Comparison of ENCODE assay signal across 9 cellular contexts in the genomic region with DNA sequence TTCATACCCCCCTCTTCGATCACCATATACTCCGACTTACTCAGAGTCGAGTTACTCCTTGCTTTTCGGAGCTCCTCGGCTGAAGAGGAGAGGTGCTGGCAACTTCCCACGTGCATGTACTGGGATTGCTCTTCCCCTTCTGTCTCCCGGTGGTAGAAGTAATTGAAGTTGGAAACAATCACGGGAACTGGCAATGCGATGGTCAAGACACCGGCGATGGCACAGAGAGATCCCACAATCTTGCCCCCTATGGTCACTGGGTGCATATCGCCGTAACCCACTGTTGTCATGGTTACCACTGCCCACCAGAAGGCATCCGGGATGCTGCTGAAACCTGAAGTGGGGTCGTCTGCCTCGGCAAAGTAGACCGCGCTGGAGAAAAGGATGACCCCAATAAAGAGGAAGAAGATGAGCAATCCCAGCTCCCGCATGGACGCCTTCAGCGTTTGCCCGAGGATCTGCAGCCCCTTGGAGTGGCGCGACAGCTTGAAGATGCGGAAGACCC. TPM values are rescaled to one million over a fixed set of nuclear protein-coding genes. Genes with fewer than 3 reads are reported as not detected.
DNase-seq lines count a peak whose midpoint lies in the region; FAIRE-seq and TF ChIP-seq lines count a peak whose summit lies in the region.
"Had no signal": no experiment of that assay in that cellular context is flagged by ENCODE, and none has a peak within 500 bp of the region (broad histone marks: within the 10 kb centered on the region; RNA-seq: fewer than 3 reads in every experiment).

No MANE protein-coding gene starts in this region.

- H3K9me3 Mint-ChIP-seq in IgD-negative memory B cell: no peaks in the 10 kb centered on the region

- H3K36me3 Mint-ChIP-seq in IgD-negative memory B cell: peaks cover 3% of the 10 kb centered on the region

- peak overlapping the region; percentile 90 to 100 (median 98) for H3K4me3 Mint-ChIP-seq in IgD-negative memory B cell

- H3K27me3 Mint-ChIP-seq in IgD-negative memory B cell: peaks cover 4% of the 10 kb centered on the region

- peak overlapping the region; percentile 83 to 98 (median 95) for H3K27ac Mint-ChIP-seq in IgD-negative memory B cell

- no peak for FAIRE-seq in D721Med (lab: Jason Lieb, UNC)

- peak overlapping the region; percentile 94 to 100 (median 97) for H3K4me2 ChIP-seq in BLaER1 treated with 17β-estradiol and CSF1 and Interleukin-3, amounts not matched to agents 10 nM and 100 nM

- peaks cover 28 to 52% (median 38%) of the 10 kb centered on the region in 3 donors for H3K4me1 Mint-ChIP-seq in IgD-negative memory B cell

- peaks cover 46 to 61% (median 53%) of the 10 kb centered on the region in 10 experiments for H3K4me1 ChIP-seq in BLaER1 treated with 17β-estradiol and CSF1 and Interleukin-3, amounts not matched to agents 10 nM and 100 nM
- no peaks in the 10 kb centered on the region for H3K4me1 ChIP-seq in mucosa of stomach (ENCODE audit: control insufficient read depth, insufficient read depth, low read length)

- peaks cover 0 to 20% (median 5%) of the 10 kb centered on the region in 11 experiments; a peak in 9 of 22 replicates for H4K20me1 ChIP-seq in BLaER1 treated with 17β-estradiol and CSF1 and Interleukin-3, amounts not matched to agents 10 nM and 100 nM

- DNase-seq in activated T-helper 9 cell treated with anti-CD3 and anti-CD28 coated beads, Interleukin-2, amount 50 U/mL, for 16 hours (ENCODE audit: low read depth): peak; percentile 5
- DNase-seq in D341Med (ENCODE audit: low spot score) (no peak), COLO668 (lab: John Stamatoyannopoulos, UW; ENCODE audit: unreplicated experiment) (no peak), D721Med (ENCODE audit: insufficient read length, low spot score) (no peak), WERI-Rb-1 (no peak)
- DNase-seq: occipital lobe had no signal

- no peaks in the 10 kb centered on the region for H3K36me3 ChIP-seq in BLaER1 treated with 17β-estradiol and CSF1 and Interleukin-3, amounts not matched to agents 10 nM and 100 nM
- H3K36me3 ChIP-seq in mucosa of stomach (ENCODE audit: control insufficient read depth, insufficient read depth, low read length): no peaks in the 10 kb centered on the region
- H3K36me3 ChIP-seq in WERI-Rb-1: no peaks in the 10 kb centered on the region

- H3K4me3 ChIP-seq in BLaER1 treated with 17β-estradiol and CSF1 and Interleukin-3, amounts not matched to agents 10 nM and 100 nM: peak overlapping the region; percentile 65 to 77 (median 67)
- no peak overlapping the region for H3K4me3 ChIP-seq in mucosa of stomach (ENCODE audit: low read length)
- no peak overlapping the region for H3K4me3 ChIP-seq in WERI-Rb-1 (ENCODE audit: low read depth, low read length)

- peak overlapping the region in 9 of 11 experiments; percentile 6 to 74 (median 43); a peak in 13 of 22 replicates for H3K9ac ChIP-seq in BLaER1 treated with 17β-estradiol and CSF1 and Interleukin-3, amounts not matched to agents 10 nM and 100 nM
- H3K9ac ChIP-seq in mucosa of stomach (ENCODE audit: low read length): peak overlapping the region; percentile 14

- H3K27ac ChIP-seq in BLaER1 treated with 17β-estradiol and CSF1 and Interleukin-3, amounts not matched to agents 10 nM and 100 nM: peak overlapping the region in 9 of 11 experiments; percentile 20 to 61 (median 45); a peak in 12 of 22 replicates
- H3K27ac ChIP-seq in WERI-Rb-1: no peak overlapping the region

- peaks cover 78 to 91% (median 84%) of the 10 kb centered on the region in 11 experiments for H3K27me3 ChIP-seq in BLaER1 treated with 17β-estradiol and CSF1 and Interleukin-3, amounts not matched to agents 10 nM and 100 nM
- H3K27me3 ChIP-seq in mucosa of stomach (ENCODE audit: control insufficient read depth, insufficient read depth, low read length) (peaks cover 55% of the 10 kb centered on the region), WERI-Rb-1 (ENCODE audit: insufficient read depth, low read depth, severe bottlenecking) (no peaks in the 10 kb centered on the region)

- no peaks in the 10 kb centered on the region for H3K9me3 ChIP-seq in BLaER1 treated with 17β-estradiol and CSF1 and Interleukin-3, amounts not matched to agents 10 nM and 100 nM (replicated peaks in 1 of 11)
- H3K9me3 ChIP-seq in mucosa of stomach (ENCODE audit: control insufficient read depth, low read length) (no peaks in the 10 kb centered on the region), WERI-Rb-1 (ENCODE audit: severe bottlenecking) (peaks cover 5% of the 10 kb centered on the region)

- TF ChIP-seq CTCF in D721Med (IDR thresholded peaks at IDR 0.05; ENCODE audit: insufficient read depth, missing control alignments): no peak
- no peak for TF ChIP-seq CTCF in WERI-Rb-1 (IDR thresholded peaks at IDR 0.05; ENCODE audit: low read depth, low read length)

RNA-seq across cellular contexts. Expression of gene KCNA3, which starts 1.5 kb away (rescaled TPM):
- 55.9 TPM for polyA plus RNA-seq in IgD-negative memory B cell

Comparison
In these comparisons a context has a peak if more than half of its experiments do, and no peak if none do; other contexts are left out.
1. H3K4me3 ChIP-seq: peak in BLaER1 treated with 17β-estradiol and CSF1 and Interleukin-3, amounts not matched to agents 10 nM and 100 nM (10 of 10); none in mucosa of stomach (single experiment) and WERI-Rb-1 (single experiment).